ENCODE assay signal across 12 cellular contexts in the genomic region with DNA sequence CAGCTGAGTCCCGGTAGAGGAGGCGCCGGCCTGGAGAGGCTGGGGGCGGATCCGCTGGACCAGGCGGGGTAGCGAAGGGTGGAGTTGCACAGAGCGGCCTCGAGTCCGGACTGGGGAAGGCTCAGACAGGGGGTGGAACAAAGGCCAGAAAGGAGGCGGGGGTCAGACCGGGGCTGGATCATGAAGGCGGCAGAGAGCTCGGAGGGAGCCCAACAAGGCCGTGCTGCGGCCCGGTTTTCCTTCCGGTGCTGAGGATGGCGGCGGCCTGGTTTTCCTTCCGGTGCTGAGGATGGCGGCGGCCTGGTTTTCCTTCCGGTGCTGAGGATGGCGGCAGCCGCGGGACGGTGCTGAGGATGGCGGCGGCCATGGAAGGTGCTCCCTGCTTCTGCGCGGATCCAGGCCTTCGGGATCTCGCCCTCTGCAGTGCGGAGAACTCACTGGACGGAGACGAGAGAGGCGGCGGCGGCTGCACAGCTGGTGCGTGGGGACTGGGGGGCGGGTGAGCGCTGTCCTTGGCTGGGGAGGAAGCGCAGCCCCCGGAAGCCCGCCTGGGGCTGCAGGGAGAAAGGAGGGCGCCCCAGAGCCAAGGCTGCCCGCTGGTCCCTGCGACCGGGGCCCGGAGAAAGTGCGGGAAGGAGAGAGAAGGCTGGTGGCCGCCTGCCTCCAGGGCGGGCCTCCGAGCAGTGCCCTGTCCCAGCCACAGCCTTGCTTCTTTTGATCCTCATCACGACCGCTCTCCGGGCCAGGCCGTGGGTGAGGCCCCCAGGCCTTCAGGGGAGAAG.
A peak's percentile ranks its signal among the peaks of the same experiment; 100 is the strongest.
DNase-seq lines count a peak whose midpoint lies in the region; ATAC-seq and TF ChIP-seq lines count a peak whose summit lies in the region.
"Had no signal": no experiment of that assay in that cellular context is flagged by ENCODE, and none has a peak within 500 bp of the region (broad histone marks: within the 10 kb centered on the region; RNA-seq: fewer than 3 reads in every experiment).

No MANE protein-coding gene starts in this region.

- no peak for TF ChIP-seq CTCF in AG04450 (IDR thresholded peaks at IDR 0.05; ENCODE audit: low read depth, low read length)
- TF ChIP-seq CTCF in SK-N-SH (IDR thresholded peaks at IDR 0.05): no peak

- no peaks in the 10 kb centered on the region for H3K36me3 ChIP-seq in SK-N-SH (replicated peaks in 1 of 2; ENCODE audit: control insufficient read depth in 1 of 2, insufficient read depth in 2 of 2, low read length in 1 of 2)

- ATAC-seq in HG03565 (IDR thresholded peaks at IDR 0.05; ENCODE audit: unreplicated experiment): peak; percentile 50

- DNase-seq in AG04450 (ENCODE audit: low read depth, low spot score) (no peak), ecto neural progenitor cell (ENCODE audit: low spot score) (peak; percentile 37), mesenteric fat pad (ENCODE audit: low spot score) (peak; percentile 74), NCI-H748 (lab: John Stamatoyannopoulos, UW; ENCODE audit: unreplicated experiment) (no peak), DMS153 treated with DMSO at 0.1 percent for 48 hours (lab: John Stamatoyannopoulos, UW; ENCODE audit: unreplicated experiment) (no peak), SK-N-SH (no peak)
- DNase-seq in activated naive CD4-positive, alpha-beta T cell treated with anti-CD3 and anti-CD28 coated beads, Interleukin-2, amount 50 U/mL, for 16 hours: no peak
- DNase-seq: CD4-positive, CD25-positive, alpha-beta regulatory T cell; MV-4-11; NCI-H510A treated with DMSO at 0.1 percent for 48 hours had no signal

- no peaks in the 10 kb centered on the region for H4K20me1 ChIP-seq in SK-N-SH (ENCODE audit: insufficient read depth)

- no peaks in the 10 kb centered on the region for H3K79me2 ChIP-seq in SK-N-SH (ENCODE audit: insufficient read depth)

- WGBS in SK-N-SH (ENCODE audit: low lambda C conversion rate): 74% methylated on average over 46 of the region's 59 CpGs

- H3K4me3 ChIP-seq in AG04450 (ENCODE audit: low read depth, low read length) (peak overlapping the region; percentile 27; the same call in 1 of the 2 replicates), SK-N-SH (ENCODE audit: low read depth in 2 of 2, low read length in 1 of 2) (no peak overlapping the region)

- H3K27me3 ChIP-seq in AG04450 (ENCODE audit: control insufficient read depth, insufficient read depth, low read length) (no peaks in the 10 kb centered on the region), SK-N-SH (ENCODE audit: insufficient read depth) (no peaks in the 10 kb centered on the region)

- H2AFZ ChIP-seq in SK-N-SH (ENCODE audit: low read depth): no peak overlapping the region

- TF ChIP-seq RAD21 in SK-N-SH (IDR thresholded peaks at IDR 0.05; ENCODE audit: low read length): no peak

- POLR2A ChIA-PET in AG04450 (lab: Yijun Ruan, JAX) (no interaction called here), SK-N-SH (lab: Yijun Ruan, JAX) (no interaction called here)

- H3K4me1 ChIP-seq in SK-N-SH (ENCODE audit: control insufficient read depth in 1 of 2, insufficient read depth in 2 of 2, low read depth in 1 of 2, low read length in 1 of 2): peaks cover 0 to 11% of the 10 kb centered on the region in 2 experiments; a peak in 1 of 4 replicates

- H3K9me3 ChIP-seq in AG04450 (ENCODE audit: control insufficient read depth, insufficient read depth, low read length): peaks cover 74% of the 10 kb centered on the region
- H3K9me3 ChIP-seq in SK-N-SH: no peaks in the 10 kb centered on the region

- TF ChIP-seq EP300 in SK-N-SH (IDR thresholded peaks at IDR 0.05; ENCODE audit: borderline replicate concordance in 1 of 2, low read depth in 1 of 2, low read length in 1 of 2): no peak

- no peaks in the 10 kb centered on the region for H3K9me2 ChIP-seq in SK-N-SH

- H3K4me2 ChIP-seq in SK-N-SH: no peak overlapping the region

- CTCF ChIA-PET in AG04450 (lab: Charles Lee) (no interaction called here), SK-N-SH (lab: Yijun Ruan, JAX) (no interaction called here)

- H3K9ac ChIP-seq in SK-N-SH: no peak overlapping the region

- H3K27ac ChIP-seq in AG04450 (ENCODE audit: low read depth, low read length) (no peak overlapping the region), SK-N-SH (ENCODE audit: low read depth in 2 of 2, low read length in 1 of 2) (no peak overlapping the region)
- H3K27ac ChIP-seq: skin epidermis had no signal

- no peaks in the 10 kb centered on the region for H3F3A ChIP-seq in SK-N-SH (replicated peaks; ENCODE audit: insufficient read depth)

TF ChIP-seq in SK-N-SH, 30 proteins besides CTCF, POLR2A, EP300 and RAD21 (continues in another document):
- TF ChIP-seq FOSL2 (IDR thresholded peaks at IDR 0.05; ENCODE audit: borderline replicate concordance, low read depth): no peak
- TF ChIP-seq TCF12 (IDR thresholded peaks at IDR 0.05): no peak
- TF ChIP-seq, protein P1, sequence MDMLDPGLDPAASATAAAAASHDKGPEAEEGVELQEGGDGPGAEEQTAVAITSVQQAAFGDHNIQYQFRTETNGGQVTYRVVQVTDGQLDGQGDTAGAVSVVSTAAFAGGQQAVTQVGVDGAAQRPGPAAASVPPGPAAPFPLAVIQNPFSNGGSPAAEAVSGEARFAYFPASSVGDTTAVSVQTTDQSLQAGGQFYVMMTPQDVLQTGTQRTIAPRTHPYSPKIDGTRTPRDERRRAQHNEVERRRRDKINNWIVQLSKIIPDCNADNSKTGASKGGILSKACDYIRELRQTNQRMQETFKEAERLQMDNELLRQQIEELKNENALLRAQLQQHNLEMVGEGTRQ (IDR thresholded peaks at IDR 0.05; ENCODE audit: borderline replicate concordance, low read depth, low read length): no peak
- TF ChIP-seq, protein P2, sequence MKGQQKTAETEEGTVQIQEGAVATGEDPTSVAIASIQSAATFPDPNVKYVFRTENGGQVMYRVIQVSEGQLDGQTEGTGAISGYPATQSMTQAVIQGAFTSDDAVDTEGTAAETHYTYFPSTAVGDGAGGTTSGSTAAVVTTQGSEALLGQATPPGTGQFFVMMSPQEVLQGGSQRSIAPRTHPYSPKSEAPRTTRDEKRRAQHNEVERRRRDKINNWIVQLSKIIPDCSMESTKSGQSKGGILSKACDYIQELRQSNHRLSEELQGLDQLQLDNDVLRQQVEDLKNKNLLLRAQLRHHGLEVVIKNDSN (IDR thresholded peaks at IDR 0.05; ENCODE audit: borderline replicate concordance, low read depth): no peak
- TF ChIP-seq, protein P3, sequence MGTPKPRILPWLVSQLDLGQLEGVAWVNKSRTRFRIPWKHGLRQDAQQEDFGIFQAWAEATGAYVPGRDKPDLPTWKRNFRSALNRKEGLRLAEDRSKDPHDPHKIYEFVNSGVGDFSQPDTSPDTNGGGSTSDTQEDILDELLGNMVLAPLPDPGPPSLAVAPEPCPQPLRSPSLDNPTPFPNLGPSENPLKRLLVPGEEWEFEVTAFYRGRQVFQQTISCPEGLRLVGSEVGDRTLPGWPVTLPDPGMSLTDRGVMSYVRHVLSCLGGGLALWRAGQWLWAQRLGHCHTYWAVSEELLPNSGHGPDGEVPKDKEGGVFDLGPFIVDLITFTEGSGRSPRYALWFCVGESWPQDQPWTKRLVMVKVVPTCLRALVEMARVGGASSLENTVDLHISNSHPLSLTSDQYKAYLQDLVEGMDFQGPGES (IDR thresholded peaks at IDR 0.05; ENCODE audit: low read depth, low read length): no peak
- no peak for TF ChIP-seq NRF1 (IDR thresholded peaks at IDR 0.05; ENCODE audit: low read depth, low read length)
- TF ChIP-seq SMC3 (IDR thresholded peaks at IDR 0.05; ENCODE audit: low read depth, low read length): no peak
- no peak for TF ChIP-seq GABPA (IDR thresholded peaks at IDR 0.05; ENCODE audit: low read depth)
- TF ChIP-seq EZH2phosphoT487 (IDR thresholded peaks at IDR 0.05; ENCODE audit: borderline replicate concordance, low read depth): no peak
- TF ChIP-seq CHD2 (IDR thresholded peaks at IDR 0.05; ENCODE audit: low read length, partially characterized antibody): no peak
- TF ChIP-seq RFX5 (IDR thresholded peaks at IDR 0.05; ENCODE audit: low read length): no peak
- no peak for TF ChIP-seq FOXM1 (IDR thresholded peaks at IDR 0.05; ENCODE audit: low read depth)
- TF ChIP-seq MEF2A (IDR thresholded peaks at IDR 0.05; ENCODE audit: borderline replicate concordance, low read depth): no peak
- no peak for TF ChIP-seq NFIC (IDR thresholded peaks at IDR 0.05; ENCODE audit: borderline replicate concordance)
- no peak for TF ChIP-seq RCOR1 (IDR thresholded peaks at IDR 0.05; ENCODE audit: low read length)
- TF ChIP-seq, protein P4, sequence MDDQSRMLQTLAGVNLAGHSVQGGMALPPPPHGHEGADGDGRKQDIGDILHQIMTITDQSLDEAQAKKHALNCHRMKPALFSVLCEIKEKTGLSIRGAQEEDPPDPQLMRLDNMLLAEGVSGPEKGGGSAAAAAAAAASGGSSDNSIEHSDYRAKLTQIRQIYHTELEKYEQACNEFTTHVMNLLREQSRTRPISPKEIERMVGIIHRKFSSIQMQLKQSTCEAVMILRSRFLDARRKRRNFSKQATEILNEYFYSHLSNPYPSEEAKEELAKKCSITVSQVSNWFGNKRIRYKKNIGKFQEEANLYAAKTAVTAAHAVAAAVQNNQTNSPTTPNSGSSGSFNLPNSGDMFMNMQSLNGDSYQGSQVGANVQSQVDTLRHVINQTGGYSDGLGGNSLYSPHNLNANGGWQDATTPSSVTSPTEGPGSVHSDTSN (IDR thresholded peaks at IDR 0.05): no peak

Comparison
In these comparisons a context has a peak if more than half of its experiments do, and no peak if none do; other contexts are left out.
1. DNase-seq: peak in ecto neural progenitor cell (single experiment) and mesenteric fat pad (single experiment); none in AG04450 (single experiment), NCI-H748 (single experiment), activated naive CD4-positive, alpha-beta T cell treated with anti-CD3 and anti-CD28 coated beads, Interleukin-2, amount 50 U/mL, for 16 hours (single experiment), DMS153 treated with DMSO at 0.1 percent for 48 hours (single experiment) and SK-N-SH (single experiment).